ENCODE assay signal across 29 cellular contexts in the genomic region with DNA sequence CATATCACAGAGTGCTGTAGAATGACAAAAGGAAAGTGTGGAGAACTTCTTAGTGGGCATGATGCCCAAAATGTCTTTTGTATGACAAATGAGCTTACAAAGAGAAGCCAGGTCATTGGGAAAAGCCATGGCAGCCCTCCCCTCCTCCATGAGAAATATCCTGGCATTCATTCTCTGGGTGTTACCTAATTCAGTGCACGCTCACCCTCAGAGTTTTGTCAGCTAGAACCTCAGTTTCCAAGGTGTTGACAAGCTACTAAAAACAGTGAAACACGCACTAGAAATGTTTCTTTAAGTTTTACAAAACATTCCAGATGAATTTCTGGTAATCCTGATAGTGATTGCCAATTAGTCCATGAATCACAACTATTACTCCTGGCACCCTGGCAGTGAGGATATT.
DNase-seq lines count a peak whose midpoint lies in the region; ATAC-seq, FAIRE-seq and TF ChIP-seq lines count a peak whose summit lies in the region.
"Had no signal": no experiment of that assay in that cellular context is flagged by ENCODE, and none has a peak within 500 bp of the region (broad histone marks: within the 10 kb centered on the region; RNA-seq: fewer than 3 reads in every experiment).

No MANE protein-coding gene starts in this region.

- DNase-seq in left cardiac atrium (no peak), right atrium auricular region (ENCODE audit: low spot score) (no peak), epithelial cell of esophagus (ENCODE audit: low read depth) (peak; percentile 8), omental fat pad (ENCODE audit: low spot score) (no peak), HepG2 (ENCODE audit: low spot score) (no peak), progenitor cell of endocrine pancreas (ENCODE audit: low spot score, unreplicated experiment) (no peak)
- DNase-seq: 8988T; ACHN; AML-193; Caco-2; CD4-positive, alpha-beta memory T cell; DMS79 treated with DMSO at 0.1 percent for 48 hours; GF-D8; H7; Kasumi-1; MV-4-11; NCI-H1105; NCI-H1436 treated with DMSO at 0.1 percent for 48 hours; NCI-H187 treated with DMSO at 0.1 percent for 48 hours; NCI-H2171 treated with DMSO at 0.1 percent for 48 hours; NCI-H524; NCI-H748 treated with DMSO at 0.1 percent for 48 hours; SIG-M5 had no signal

- H3K4me3 ChIP-seq in right atrium auricular region (no peak overlapping the region), epithelial cell of esophagus (ENCODE audit: low read length) (no peak overlapping the region), HepG2 (replicated peaks in 1 of 3; ENCODE audit: insufficient read depth in 1 of 3, low read depth in 2 of 3, low read length in 3 of 3) (no peak overlapping the region)
- H3K4me3 ChIP-seq: BLaER1 treated with 17β-estradiol and CSF1 and Interleukin-3, amounts not matched to agents 10 nM and 100 nM; K562; SK-N-MC had no signal

- no peak overlapping the region for H3K4me3 Mint-ChIP-seq in progenitor cell of endocrine pancreas (ENCODE audit: low read depth)
- H3K4me3 Mint-ChIP-seq: CD4-positive, alpha-beta memory T cell had no signal

- no peak for FAIRE-seq in HepG2 (lab: Jason Lieb, UNC)
- FAIRE-seq: GM12892, K562, RCC 7860 had no signal

- H4K20me1 ChIP-seq in HepG2 (ENCODE audit: insufficient read depth, low read length) = no peaks in the 10 kb centered on the region
- H4K20me1 ChIP-seq: BLaER1 treated with 17β-estradiol and CSF1 and Interleukin-3, amounts not matched to agents 10 nM and 100 nM had no signal

- in situ Hi-C loops in HepG2 (cut with HindIII; ENCODE audit: extremely low pct_ligation_motif_present, low pct_unique_long_range_greater_than_20kb) = no loop called here

- H3K9me3 Mint-ChIP-seq in progenitor cell of endocrine pancreas (ENCODE audit: low read depth) = no peaks in the 10 kb centered on the region
- H3K9me3 Mint-ChIP-seq: CD4-positive, alpha-beta memory T cell had no signal

- H3K9ac ChIP-seq in HepG2 (ENCODE audit: insufficient read depth, low read depth, low read length) = no peak overlapping the region
- H3K9ac ChIP-seq: BLaER1 treated with 17β-estradiol and CSF1 and Interleukin-3, amounts not matched to agents 10 nM and 100 nM had no signal

- TF ChIP-seq RAD21 in HepG2 (CRISPR knock-in tag; IDR thresholded peaks at IDR 0.05) = no peak

- H3K9me3 ChIP-seq in right atrium auricular region (no peaks in the 10 kb centered on the region), HepG2 (ENCODE audit: low read length) (no peaks in the 10 kb centered on the region)
- H3K9me3 ChIP-seq: BLaER1 treated with 17β-estradiol and CSF1 and Interleukin-3, amounts not matched to agents 10 nM and 100 nM; Caco-2 had no signal

- H3K36me3 ChIP-seq in right atrium auricular region (no peaks in the 10 kb centered on the region), HepG2 (replicated peaks in 1 of 2; ENCODE audit: control insufficient read depth in 1 of 2, insufficient read depth in 2 of 2, low read length in 2 of 2) (no peaks in the 10 kb centered on the region)
- H3K36me3 ChIP-seq: BLaER1 treated with 17β-estradiol and CSF1 and Interleukin-3, amounts not matched to agents 10 nM and 100 nM had no signal

- H3K4me1 ChIP-seq in right atrium auricular region (no peaks in the 10 kb centered on the region), HepG2 (ENCODE audit: insufficient read depth, low read length) (no peaks in the 10 kb centered on the region)
- H3K4me1 ChIP-seq: BLaER1 treated with 17β-estradiol and CSF1 and Interleukin-3, amounts not matched to agents 10 nM and 100 nM; Caco-2 had no signal

- H3K27me3 ChIP-seq in right atrium auricular region (no peaks in the 10 kb centered on the region), HepG2 (ENCODE audit: control insufficient read depth in 1 of 2, insufficient read depth in 2 of 2, low read length in 2 of 2) (no peaks in the 10 kb centered on the region)
- H3K27me3 ChIP-seq: BLaER1 treated with 17β-estradiol and CSF1 and Interleukin-3, amounts not matched to agents 10 nM and 100 nM had no signal

- POLR2A ChIA-PET in HepG2 (lab: Yijun Ruan, JAX) = no interaction called here

- H3K27ac ChIP-seq in right atrium auricular region (no peak overlapping the region), HepG2 (ENCODE audit: extremely low read length, insufficient read depth, low read length) (no peak overlapping the region)
- H3K27ac ChIP-seq: BLaER1 treated with 17β-estradiol and CSF1 and Interleukin-3, amounts not matched to agents 10 nM and 100 nM; SK-N-MC had no signal

- WGBS in HepG2 (ENCODE audit: low lambda C conversion rate) = 5% methylated on average over 2 of the region's 2 CpGs

- CTCF ChIA-PET in HepG2 (lab: Yijun Ruan, JAX; ENCODE audit: low intra/inter-chr PET ratio, low total read pairs) = no interaction called here

- peaks cover 17% of the 10 kb centered on the region for H3K27me3 Mint-ChIP-seq in progenitor cell of endocrine pancreas

- H2AFZ ChIP-seq in HepG2 (ENCODE audit: low read length) = no peak overlapping the region

- peak; percentile 15 to 88 for ATAC-seq in left cardiac atrium
- peak; percentile 83 for ATAC-seq in omental fat pad (ENCODE audit: low FRiP score)
- ATAC-seq in HepG2 = no peak
- no peak for ATAC-seq in GM18498 (IDR thresholded peaks at IDR 0.05; ENCODE audit: unreplicated experiment)
- ATAC-seq: K562 had no signal

- no TSS peak for BruUV-seq in HepG2 (replicated peaks; lab: Mats Ljungman, UMichigan)

- no peak for TF ChIP-seq POLR2A in HepG2 (IDR thresholded peaks at IDR 0.05; ENCODE audit: insufficient read depth in 1 of 2, low read depth in 2 of 2, low read length in 2 of 2)

- intact Hi-C loops in left cardiac atrium (cut with DNase I) = loop anchor here in 1 of 2 donors (10.0 kb wide), 1 partner anchor 789 kb away; no protein-coding TSS in a partner anchor
- intact Hi-C loops in HepG2 (cut with micrococcal nuclease; ENCODE audit: unreplicated experiment) = no loop called here

- no peaks in the 10 kb centered on the region for H3K36me3 Mint-ChIP-seq in progenitor cell of endocrine pancreas (ENCODE audit: insufficient read depth)
- H3K36me3 Mint-ChIP-seq: CD4-positive, alpha-beta memory T cell had no signal

- no peaks in the 10 kb centered on the region for H3K4me1 Mint-ChIP-seq in progenitor cell of endocrine pancreas (ENCODE audit: low read depth)
- H3K4me1 Mint-ChIP-seq: CD4-positive, alpha-beta memory T cell had no signal

- no peak overlapping the region for H3K4me2 ChIP-seq in HepG2 (ENCODE audit: low read depth, low read length)
- H3K4me2 ChIP-seq: BLaER1 treated with 17β-estradiol and CSF1 and Interleukin-3, amounts not matched to agents 10 nM and 100 nM had no signal

- no peak for TF ChIP-seq CTCF in right atrium auricular region (IDR thresholded peaks at IDR 0.05)
- TF ChIP-seq CTCF in epithelial cell of esophagus (IDR thresholded peaks at IDR 0.05; ENCODE audit: insufficient read depth, low read depth, low read length, missing control alignments) = no peak
- TF ChIP-seq CTCF in omental fat pad (IDR thresholded peaks at IDR 0.05) = no peak
- no peak for TF ChIP-seq CTCF in HepG2 (CRISPR knock-in tag; IDR thresholded peaks at IDR 0.05)
- no peak for TF ChIP-seq CTCF in progenitor cell of endocrine pancreas (IDR thresholded peaks at IDR 0.05; ENCODE audit: unreplicated experiment)

- TF ChIP-seq EP300 in HepG2 (IDR thresholded peaks at IDR 0.05; ENCODE audit: low read depth in 2 of 2, low read length in 2 of 2) (no peak), HepG2 (CRISPR knock-in tag; IDR thresholded peaks at IDR 0.05; ENCODE audit: borderline replicate concordance) (no peak)

- no peak overlapping the region for H3K27ac Mint-ChIP-seq in progenitor cell of endocrine pancreas
- H3K27ac Mint-ChIP-seq: CD4-positive, alpha-beta memory T cell had no signal

- no peaks in the 10 kb centered on the region for H3K79me2 ChIP-seq in HepG2 (ENCODE audit: insufficient read depth, low read length)

TF ChIP-seq in HepG2, 621 proteins besides CTCF, POLR2A, EP300 and RAD21 (continues in another document):
- TF ChIP-seq PLRG1 (conservative IDR thresholded peaks at IDR 0.05) = no peak
- TF ChIP-seq SIX4 (CRISPR knock-in tag; IDR thresholded peaks at IDR 0.05) = no peak
- no peak for TF ChIP-seq ZNF614 (CRISPR knock-in tag; IDR thresholded peaks at IDR 0.05; ENCODE audit: borderline replicate concordance)
- no peak for TF ChIP-seq ZBTB38 (CRISPR knock-in tag; IDR thresholded peaks at IDR 0.05)

Comparison
In these comparisons a context has a peak if more than half of its experiments do, and no peak if none do; other contexts are left out.
1. ATAC-seq: peak in left cardiac atrium (2 of 2) and omental fat pad (single experiment); none in HepG2 (single experiment) and GM18498 (single experiment).